1 cellular context compared by ENCODE assay signal in genomic region chr20:63060057-63060991, GRCh38.
TF ChIP-seq lines count a peak whose summit lies in the region.

No MANE protein-coding gene starts in this region.

TF ChIP-seq in IMR-90, 13 proteins besides CTCF, POLR2A, EP300 and RAD21 (continued from another document):
- no peak for TF ChIP-seq CEBPB (IDR thresholded peaks at IDR 0.05; ENCODE audit: low read depth, low read length)
- no peak for TF ChIP-seq ELK1 (IDR thresholded peaks at IDR 0.05; ENCODE audit: borderline replicate concordance, low read depth, low read length)
- TF ChIP-seq RCOR1 (IDR thresholded peaks at IDR 0.05; ENCODE audit: insufficient replicate concordance, low read length) = no peak
- no peak for TF ChIP-seq MXI1 (IDR thresholded peaks at IDR 0.05; ENCODE audit: borderline replicate concordance, low read depth, low read length)
